ENCODE assay signal across 1 cellular context in genomic region chr18:12088096-12088495, GRCh38.
TF ChIP-seq lines count a peak whose summit lies in the region.

No MANE protein-coding gene starts in this region.

TF ChIP-seq in H1, 55 proteins besides CTCF, POLR2A, EP300 and RAD21:
- TF ChIP-seq POLR2AphosphoS5 (IDR thresholded peaks at IDR 0.05; ENCODE audit: low read depth, low read length) (no peak), NANOG (IDR thresholded peaks at IDR 0.05; ENCODE audit: insufficient read depth, low read depth, low read length, poor library complexity, severe bottlenecking) (no peak), GTF2F1 (IDR thresholded peaks at IDR 0.05; ENCODE audit: borderline replicate concordance, low read depth, low read length) (no peak), CBX8 (IDR thresholded peaks at IDR 0.05; ENCODE audit: borderline replicate concordance, low read depth, low read length) (no peak), CBX5 (IDR thresholded peaks at IDR 0.05; ENCODE audit: low read depth, low read length) (no peak), RFX5 (IDR thresholded peaks at IDR 0.05; ENCODE audit: borderline replicate concordance, low read depth, low read length) (no peak), RBBP5 (IDR thresholded peaks at IDR 0.05; ENCODE audit: borderline replicate concordance, low read depth, low read length) (no peak), RNF2 (IDR thresholded peaks at IDR 0.05; ENCODE audit: borderline replicate concordance, low read depth, low read length, missing control alignments, poor library complexity, severe bottlenecking) (no peak), BRCA1 (IDR thresholded peaks at IDR 0.05; ENCODE audit: low read depth, low read length) (no peak), SIN3A (conservative IDR thresholded peaks at IDR 0.05 in 1 of 2, IDR thresholded peaks at IDR 0.05 in 1 of 2; ENCODE audit: low read depth in 1 of 2, low read length in 2 of 2) (no peak), EZH2 (IDR thresholded peaks at IDR 0.05; ENCODE audit: low read depth, low read length, severe bottlenecking) (no peak), TAF1 (IDR thresholded peaks at IDR 0.05; ENCODE audit: low read depth, low read length) (no peak), BACH1 (IDR thresholded peaks at IDR 0.05; ENCODE audit: low read length) (no peak), CHD1 (IDR thresholded peaks at IDR 0.05; ENCODE audit: low read depth, low read length) (no peak), SP2 (IDR thresholded peaks at IDR 0.05; ENCODE audit: low read length) (no peak), YY1 (IDR thresholded peaks at IDR 0.05; ENCODE audit: low read depth, low read length) (no peak)
